20 cellular contexts compared by ENCODE assay signal in the genomic region with DNA sequence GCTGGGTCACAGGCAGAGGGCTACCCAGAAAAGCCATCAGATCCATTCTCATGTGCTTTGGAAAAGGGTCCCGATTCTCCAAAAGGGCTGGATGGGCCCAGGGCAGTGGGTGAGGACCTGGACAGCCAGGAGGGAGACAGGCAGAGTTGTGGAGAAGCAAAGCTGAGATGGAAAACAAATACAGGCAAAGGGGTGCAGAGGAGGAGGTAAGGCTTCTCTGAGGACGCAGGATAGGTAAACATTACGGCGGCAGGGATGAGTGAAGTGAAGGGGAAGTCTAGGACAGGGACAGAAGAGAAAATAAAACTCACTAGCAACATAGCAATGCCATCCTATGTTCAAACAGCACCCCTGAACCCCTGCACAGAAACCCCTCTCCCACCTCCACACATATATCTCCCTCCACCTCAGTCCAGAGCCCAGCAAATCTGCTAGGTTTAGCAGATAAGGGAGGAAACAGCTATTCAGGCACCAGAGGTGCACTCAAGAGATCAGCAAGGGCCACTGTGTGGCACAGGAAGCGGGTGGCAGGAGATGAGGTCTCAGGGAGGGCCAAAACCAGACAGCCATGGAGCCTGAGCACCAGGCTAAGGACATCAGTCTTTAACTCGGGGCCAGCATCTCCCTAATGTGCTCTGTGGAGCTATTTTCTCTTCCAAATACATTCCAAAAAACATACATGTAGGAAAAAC.
"Had no signal": no experiment of that assay in that cellular context is flagged by ENCODE, and none has a peak within 500 bp of the region (broad histone marks: within the 10 kb centered on the region; RNA-seq: fewer than 3 reads in every experiment).

No MANE protein-coding gene starts in this region.

- H3K9ac ChIP-seq: SK-N-SH had no signal

- H3K9me3 ChIP-seq: gastroesophageal sphincter, left ventricle myocardium inferior, sigmoid colon, SK-N-SH, stomach, thoracic aorta had no signal

- H3K4me2 ChIP-seq: SK-N-SH had no signal

- H3K36me3 ChIP-seq: brain microvascular endothelial cell, gastroesophageal sphincter, left ventricle myocardium inferior, sigmoid colon, stomach, thoracic aorta had no signal

- H3K27me3 ChIP-seq: brain microvascular endothelial cell, gastroesophageal sphincter, sigmoid colon, stomach had no signal

- H3K4me3 ChIP-seq: gastroesophageal sphincter, left ventricle myocardium inferior, sigmoid colon, stomach, thoracic aorta had no signal

- H3K27ac ChIP-seq: brain microvascular endothelial cell, gastroesophageal sphincter, left ventricle myocardium inferior, sigmoid colon, stomach, thoracic aorta had no signal

- ATAC-seq: gastroesophageal sphincter; natural killer cell treated with Interleukin-12 subunit alpha and Interleukin-12 subunit beta and Interleukin-15 and Interleukin-18, amount 100 ng/mL, for 72 hours; T-cell had no signal

- DNase-seq: activated CD4-positive, alpha-beta memory T cell treated with anti-CD3 and anti-CD28 coated beads, Interleukin-2, amount 10 ng/mL, durations not matched to agents 7 days and 5 days; activated CD8-positive, alpha-beta memory T cell treated with anti-CD3 and anti-CD28 coated beads, Interleukin-2, amount 50 U/mL, for 48 hours; activated gamma-delta T cell treated with Interleukin-2 at 50 U/mL for 16 hours; amygdala; brain microvascular endothelial cell; cerebellar nuclear complex; dermis blood vessel endothelial cell; erythroblast; islet precursor cell; left ventricle myocardium inferior; sigmoid colon; SK-N-SH; stimulated activated CD4-positive, alpha-beta T cell treated with anti-CD3 and anti-CD28 coated beads, Interleukin-1b, Interleukin-23, amount 100 ng/mL, for 48 hours; stomach; T-cell; T1000 had no signal

- FAIRE-seq: urothelium cell line had no signal

- H3K4me1 ChIP-seq: gastroesophageal sphincter had no signal
